ENCODE assay signal across 10 cellular contexts in the genomic region with DNA sequence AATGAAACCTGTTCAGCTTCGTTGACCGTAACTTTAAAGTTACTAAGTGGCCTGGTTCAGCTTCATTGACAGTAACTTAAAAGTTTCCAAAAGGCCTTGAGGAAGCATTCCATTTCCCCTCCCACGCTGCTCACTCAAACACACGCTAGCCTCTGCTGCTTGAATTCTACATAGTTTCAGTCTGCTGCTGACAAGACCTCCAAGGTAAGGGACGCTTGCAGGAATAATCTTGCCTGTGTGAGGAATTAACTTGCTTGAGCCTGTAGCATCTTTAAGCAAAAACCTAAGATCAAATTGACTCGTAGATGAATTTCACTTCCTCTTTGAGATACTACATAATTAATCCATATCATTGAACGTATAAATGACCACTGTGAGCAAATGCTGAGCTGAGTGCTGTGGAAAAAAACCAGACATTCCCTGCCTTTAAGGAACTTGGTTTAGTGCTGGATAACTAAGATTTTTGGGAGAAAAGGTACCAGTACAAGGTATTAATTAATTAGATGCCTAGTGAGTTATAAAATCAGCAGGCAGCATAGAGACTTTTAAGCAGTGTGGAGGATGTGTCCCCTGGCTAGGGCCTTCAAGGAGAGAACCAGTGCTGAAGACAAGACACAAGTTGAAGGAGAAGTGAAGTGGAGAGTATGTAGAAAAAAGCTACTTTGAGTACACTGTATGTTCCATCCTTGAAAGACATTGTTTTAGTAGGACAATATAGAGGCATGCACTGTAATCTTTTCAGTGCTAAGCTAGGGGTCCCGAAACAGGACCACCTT. TPM values are rescaled to one million over a fixed set of nuclear protein-coding genes. Genes with fewer than 3 reads are reported as not detected.
A peak's percentile ranks its signal among the peaks of the same experiment; 100 is the strongest.
DNase-seq lines count a peak whose midpoint lies in the region; ATAC-seq and TF ChIP-seq lines count a peak whose summit lies in the region.
"Had no signal": no experiment of that assay in that cellular context is flagged by ENCODE, and none has a peak within 500 bp of the region (broad histone marks: within the 10 kb centered on the region; RNA-seq: fewer than 3 reads in every experiment).

No MANE protein-coding gene starts in this region.

- no peak for TF ChIP-seq CTCF in ovary (IDR thresholded peaks at IDR 0.05)

- no peak for TF ChIP-seq EP300 in ovary (IDR thresholded peaks at IDR 0.05)

- H3K27me3 ChIP-seq in adipocyte (replicated peaks; ENCODE audit: control insufficient read depth, insufficient read depth, low read length) (no peaks in the 10 kb centered on the region), ovary (no peaks in the 10 kb centered on the region)
- H3K27me3 ChIP-seq in effector memory CD4-positive, alpha-beta T cell (replicated peaks; ENCODE audit: control insufficient read depth, insufficient read depth, low read length, poor library complexity, severe bottlenecking) = no peaks in the 10 kb centered on the region
- H3K27me3 ChIP-seq: SJSA1 had no signal

- no peaks in the 10 kb centered on the region for H3K4me1 ChIP-seq in adipocyte (ENCODE audit: control insufficient read depth, insufficient read depth, low read length)
- peaks cover 9% of the 10 kb centered on the region for H3K4me1 ChIP-seq in ovary (ENCODE audit: insufficient read depth)
- no peaks in the 10 kb centered on the region for H3K4me1 ChIP-seq in effector memory CD4-positive, alpha-beta T cell (ENCODE audit: control insufficient read depth, insufficient read depth, low read length, poor library complexity, severe bottlenecking)
- H3K4me1 ChIP-seq: parathyroid adenoma, SJSA1 had no signal

- H3K9me3 ChIP-seq in adipocyte (ENCODE audit: control insufficient read depth, low read length) (no peaks in the 10 kb centered on the region), ovary (no peaks in the 10 kb centered on the region)
- H3K9me3 ChIP-seq in effector memory CD4-positive, alpha-beta T cell (ENCODE audit: control insufficient read depth, low read length) = no peaks in the 10 kb centered on the region
- H3K9me3 ChIP-seq: SJSA1 had no signal

- ATAC-seq in GM18867 (IDR thresholded peaks at IDR 0.05; ENCODE audit: unreplicated experiment) (peak; percentile 66), HG02763 (IDR thresholded peaks at IDR 0.05; ENCODE audit: unreplicated experiment) (peak; percentile 65)

- TF ChIP-seq POLR2A in ovary (IDR thresholded peaks at IDR 0.05) = no peak

- H3K27ac ChIP-seq in ovary = peak overlapping the region in 1 of 2 donors; percentile 18
- no peak overlapping the region for H3K27ac ChIP-seq in effector memory CD4-positive, alpha-beta T cell (ENCODE audit: insufficient read depth, low read length, poor library complexity, severe bottlenecking)
- H3K27ac ChIP-seq: parathyroid adenoma, SJSA1 had no signal

- intact Hi-C loops in ovary (cut with DNase I) = no loop called here

- H3K4me3 ChIP-seq in adipocyte (ENCODE audit: low read length) = no peak overlapping the region
- no peak overlapping the region for H3K4me3 ChIP-seq in ovary
- H3K4me3 ChIP-seq in effector memory CD4-positive, alpha-beta T cell (ENCODE audit: insufficient read depth, low read depth, low read length, poor library complexity, severe bottlenecking) = no peak overlapping the region
- H3K4me3 ChIP-seq: SJSA1 had no signal

- DNase-seq in adipocyte (ENCODE audit: low read depth) (peak; percentile 83), ovary (peak in 4 of 5 donors; percentile 45 to 59 (median 52)), occipital lobe (lab: John Stamatoyannopoulos, UW) (no peak), NCI-H146 (lab: John Stamatoyannopoulos, UW) (no peak)
- no peak for DNase-seq in effector memory CD4-positive, alpha-beta T cell
- no peak for DNase-seq in effector CD8-positive, alpha-beta T cell (lab: John Stamatoyannopoulos, UW)

- H3K36me3 ChIP-seq in adipocyte (ENCODE audit: control insufficient read depth, insufficient read depth, low read length, severe bottlenecking) (peaks cover 77% of the 10 kb centered on the region), ovary (no peaks in the 10 kb centered on the region)
- no peaks in the 10 kb centered on the region for H3K36me3 ChIP-seq in effector memory CD4-positive, alpha-beta T cell (ENCODE audit: control insufficient read depth, insufficient read depth, low read length)

- H3K9ac ChIP-seq in adipocyte (ENCODE audit: low read length) = no peak overlapping the region
- H3K9ac ChIP-seq: parathyroid adenoma had no signal

- 16 to 26% (median 16%) methylated on average over 8 of the region's 8 CpGs for WGBS in ovary, 3 donors

RNA-seq across cellular contexts. Expression of a gene that starts 39.2 kb away (rescaled TPM):
- total RNA-seq in ovary (10 to 100 TPM; 19.2 to 99.0 (median 32.2) TPM), occipital lobe (11.2 TPM)
- polyA plus RNA-seq in ovary = 10 to 100 TPM; 28.4 to 42.5 TPM

Comparison
In these comparisons a context has a peak if more than half of its experiments do, and no peak if none do; other contexts are left out.
1. DNase-seq: peak in adipocyte (single experiment) and ovary (4 of 5); none in occipital lobe (single experiment), NCI-H146 (single experiment), effector memory CD4-positive, alpha-beta T cell (0 of 3) and effector CD8-positive, alpha-beta T cell (single experiment).